In genomic region chr1:40096646-40096976, GRCh38 we compare ENCODE assay signal across 8 cellular contexts. TPM values are rescaled to one million over a fixed set of nuclear protein-coding genes. Genes with fewer than 3 reads are reported as not detected.
DNase-seq lines count a peak whose midpoint lies in the region; ATAC-seq and TF ChIP-seq lines count a peak whose summit lies in the region.

No MANE protein-coding gene starts in this region.

- H3K4me3 ChIP-seq in LNCaP clone FGC (ENCODE audit: low read depth, low read length) (peak overlapping the region; percentile 93), duodenal mucosa (ENCODE audit: low read depth in 1 of 2, low read length in 2 of 2) (peak overlapping the region; percentile 94 to 96)

- ATAC-seq in naive B cell (ENCODE audit: low read depth in 2 of 2), result peak; percentile 13 to 19
- ATAC-seq in omental fat pad (ENCODE audit: low FRiP score), result no peak

- peaks cover 0 to 6% of the 10 kb centered on the region in 2 donors for H3K36me3 Mint-ChIP-seq in naive B cell

- peak overlapping the region; percentile 54 to 65 for H3K9ac ChIP-seq in duodenal mucosa (ENCODE audit: low read depth in 1 of 2, low read length in 2 of 2)

- H3K27ac Mint-ChIP-seq in naive B cell, result peak overlapping the region in 5 of 6 donors; percentile 52 to 97 (median 97)

- peaks cover 26 to 31% (median 26%) of the 10 kb centered on the region in 3 donors for H3K4me1 Mint-ChIP-seq in naive B cell

- peaks cover 0 to 4% (median 0%) of the 10 kb centered on the region in 7 donors for H3K9me3 Mint-ChIP-seq in naive B cell

- H3K27ac ChIP-seq in duodenal mucosa (ENCODE audit: low read depth, low read length), result no peak overlapping the region

- DNase-seq in NCI-H2227 treated with DMSO at 0.1 percent for 48 hours (lab: John Stamatoyannopoulos, UW) (peak; percentile 55), NCI-H2227 (lab: John Stamatoyannopoulos, UW; ENCODE audit: unreplicated experiment) (no peak), LNCaP clone FGC (ENCODE audit: low read depth) (no peak), naive B cell (no peak), omental fat pad (ENCODE audit: low spot score) (no peak), pons (ENCODE audit: low spot score) (no peak), NCI-H2107 (lab: John Stamatoyannopoulos, UW) (no peak)

- H3K4me1 ChIP-seq in duodenal mucosa (ENCODE audit: control insufficient read depth in 1 of 2, insufficient read depth in 2 of 2, low read length in 2 of 2), result peaks cover 4 to 8% of the 10 kb centered on the region in 2 donors

- H3K36me3 ChIP-seq in duodenal mucosa (ENCODE audit: control insufficient read depth in 1 of 2, insufficient read depth in 2 of 2, low read length in 2 of 2), result no peaks in the 10 kb centered on the region

- H3K9me3 ChIP-seq in duodenal mucosa (ENCODE audit: control insufficient read depth in 1 of 2, low read length in 2 of 2), result no peaks in the 10 kb centered on the region

- TF ChIP-seq CTCF in LNCaP clone FGC (IDR thresholded peaks at IDR 0.05; ENCODE audit: control insufficient read depth, extremely low read depth, insufficient read depth), result no peak
- TF ChIP-seq CTCF in omental fat pad (IDR thresholded peaks at IDR 0.05), result no peak

- peaks cover 0 to 8% (median 0%) of the 10 kb centered on the region in 3 donors for H3K27me3 Mint-ChIP-seq in naive B cell

- no peaks in the 10 kb centered on the region for H3K27me3 ChIP-seq in duodenal mucosa (ENCODE audit: control insufficient read depth in 1 of 2, insufficient read depth in 2 of 2, low read length in 2 of 2)

- H3K4me3 Mint-ChIP-seq in naive B cell, result peak overlapping the region; percentile 93 to 98 (median 96)

RNA-seq across cellular contexts. Expression of gene PPT1, which starts 0.4 kb away (rescaled TPM):
- 100 to 1,000 TPM; 110 to 213 (median 133) TPM for polyA plus RNA-seq in naive B cell (ENCODE audit: low read depth in 6 of 6)
- 100 to 1,000 TPM in 2 of 4 donors, 10 to 100 TPM in 2; 57.7 to 116 (median 92.4) TPM for total RNA-seq in omental fat pad

RNA-seq across cellular contexts. Expression of gene CAP1, which starts 56.1 kb away (rescaled TPM):
- 100 to 1,000 TPM; 550 to 750 (median 592) TPM for polyA plus RNA-seq in naive B cell (ENCODE audit: low read depth in 6 of 6)
- total RNA-seq in omental fat pad, result 100 to 1,000 TPM; 230 to 364 (median 290) TPM
